ENCODE assay signal across 14 cellular contexts in the genomic region with DNA sequence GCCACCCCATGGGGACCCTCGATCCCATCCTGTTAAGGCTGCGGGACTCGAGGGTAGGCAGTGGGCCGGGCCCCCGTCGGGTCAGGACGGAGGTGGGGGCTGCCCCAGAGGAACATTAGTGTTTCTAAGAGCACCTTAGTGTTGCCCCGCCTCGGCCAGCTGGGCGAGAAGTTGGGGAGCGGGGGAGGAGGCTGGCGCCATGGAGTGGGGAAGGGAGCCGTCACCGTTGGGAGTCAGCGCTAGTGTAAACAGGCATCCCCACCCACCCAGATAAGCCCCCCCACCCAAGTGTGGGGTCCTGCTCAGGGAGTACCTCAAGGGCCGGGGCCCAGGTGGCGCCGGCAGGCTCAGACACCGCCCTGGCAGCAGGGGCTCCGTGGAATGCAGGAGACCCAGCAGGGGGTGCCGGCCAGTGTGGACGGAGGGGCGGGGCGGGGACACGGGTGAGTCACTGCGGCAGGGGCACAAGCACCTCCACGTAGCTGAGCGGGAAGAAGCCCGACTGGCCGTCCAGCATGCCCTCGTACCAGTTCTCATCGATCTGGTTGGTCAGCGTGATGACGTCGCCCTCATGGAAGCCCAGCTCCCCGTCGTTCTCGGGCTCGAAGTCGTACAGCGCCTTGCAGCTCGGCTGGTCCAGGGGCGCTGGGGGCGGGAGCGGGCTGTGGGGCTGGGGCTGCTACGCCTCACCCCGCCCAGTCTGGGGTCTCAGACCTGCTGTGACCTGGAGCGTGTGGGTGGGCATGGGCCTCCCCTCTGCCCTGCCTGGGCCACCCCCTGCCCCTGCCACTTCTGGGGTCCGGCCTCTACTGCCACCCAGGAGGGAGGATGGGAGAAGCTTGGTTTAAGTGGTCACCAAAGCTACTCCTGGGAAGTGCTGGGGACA. TPM values are rescaled to one million over a fixed set of nuclear protein-coding genes. Genes with fewer than 3 reads are reported as not detected.
DNase-seq lines count a peak whose midpoint lies in the region; ATAC-seq, FAIRE-seq and TF ChIP-seq lines count a peak whose summit lies in the region.
"Had no signal": no experiment of that assay in that cellular context is flagged by ENCODE, and none has a peak within 500 bp of the region (broad histone marks: within the 10 kb centered on the region; RNA-seq: fewer than 3 reads in every experiment).

No MANE protein-coding gene starts in this region.

- ATAC-seq in A549: no peak; a peak in 1 of 6 replicates
- no peak for ATAC-seq in GM21717 (IDR thresholded peaks at IDR 0.05; ENCODE audit: unreplicated experiment)
- ATAC-seq in GM21737 (IDR thresholded peaks at IDR 0.05; ENCODE audit: unreplicated experiment): no peak
- ATAC-seq in HG03457 (IDR thresholded peaks at IDR 0.05; ENCODE audit: unreplicated experiment): no peak

- no peak overlapping the region for H3K9ac ChIP-seq in HUES64 (ENCODE audit: low read depth, low read length)
- H3K9ac ChIP-seq in H1 (replicated peaks in 1 of 4; ENCODE audit: extremely low read depth in 1 of 4, low read depth in 3 of 4, low read length in 3 of 4): no peak overlapping the region

- H3K4me3 ChIP-seq in A549 (no peak overlapping the region), HUES64 (ENCODE audit: low read length) (no peak overlapping the region), H1 (ENCODE audit: extremely low read depth in 1 of 4, insufficient read depth in 2 of 4, low read depth in 3 of 4, low read length in 4 of 4) (no peak overlapping the region)
- H3K4me3 ChIP-seq: SK-N-MC had no signal

- H3K9me3 ChIP-seq in A549 (no peaks in the 10 kb centered on the region), HUES64 (ENCODE audit: insufficient read depth, low read depth, low read length) (no peaks in the 10 kb centered on the region), H1 (ENCODE audit: insufficient read depth in 2 of 2, low read depth in 1 of 2, low read length in 1 of 2) (no peaks in the 10 kb centered on the region)

- H3K79me1 ChIP-seq in H1 (ENCODE audit: low read depth, low read length): 0 out of 2 replicates have a peak, but pooled peaks cover 2% of the 10 kb centered on the region

- H3K4me1 ChIP-seq in A549 (peaks cover 14% of the 10 kb centered on the region), HUES64 (ENCODE audit: insufficient read depth, low read length) (no peaks in the 10 kb centered on the region), H1 (replicated peaks in 1 of 4; ENCODE audit: control insufficient read depth in 3 of 4, insufficient read depth in 4 of 4, low read length in 3 of 4) (peaks cover 0 to 12% (median 2%) of the 10 kb centered on the region in 4 experiments; a peak in 2 of 7 replicates)

- no peak overlapping the region for H2BK20ac ChIP-seq in H1 (ENCODE audit: low read length)

- TF ChIP-seq POLR2A in A549 (IDR thresholded peaks at IDR 0.05; ENCODE audit: low read length) (no peak), H1 (IDR thresholded peaks at IDR 0.05; ENCODE audit: control extremely low read depth in 1 of 2, low read depth in 2 of 2, low read length in 2 of 2) (peak; percentile 6 to 48; a peak in 2 of 3 replicates)

- no peaks in the 10 kb centered on the region for H3K23me2 ChIP-seq in H1 (ENCODE audit: low read depth, low read length)

- no peak overlapping the region for H4K91ac ChIP-seq in H1 (replicated peaks; ENCODE audit: insufficient read length, low read length)

- FAIRE-seq in A549 (lab: Jason Lieb, UNC) (no peak), H1 (lab: Jason Lieb, UNC) (no peak)
- FAIRE-seq: G401.6, HTR-8/SVneo had no signal

- H2BK12ac ChIP-seq in H1 (ENCODE audit: low read depth, low read length): no peak overlapping the region; the same call in 1 of the 2 replicates

- 91% methylated on average over 13 of the region's 49 CpGs for WGBS in A549 (ENCODE audit: missing lambda C conversion rate)
- WGBS in HUES64: 84% methylated on average over 46 of the region's 49 CpGs
- 90% methylated on average over 29 of the region's 49 CpGs; no CpG with 5 or more reads in 1 of the 2 experiments for WGBS in H1 (ENCODE audit: extremely low coverage in 1 of 2, insufficient coverage in 1 of 2, insufficient read length in 1 of 2, insufficient replicate concordance in 2 of 2, low coverage in 1 of 2, low lambda C conversion rate in 2 of 2, missing lambda C conversion rate in 1 of 2), 2 experiments

- peaks cover 12 to 28% of the 10 kb centered on the region in 2 experiments for H4K20me1 ChIP-seq in H1 (replicated peaks in 1 of 2; ENCODE audit: control insufficient read depth in 1 of 2, insufficient read depth in 2 of 2, low read length in 2 of 2)

- H2BK15ac ChIP-seq in H1 (ENCODE audit: low read length): no peak overlapping the region

- TF ChIP-seq RAD21 in A549 (conservative IDR thresholded peaks at IDR 0.05 in 1 of 2, IDR thresholded peaks at IDR 0.05 in 1 of 2): no peak
- TF ChIP-seq RAD21 in H1 (IDR thresholded peaks at IDR 0.05 in 1 of 2, conservative IDR thresholded peaks at IDR 0.05 in 1 of 2; ENCODE audit: low read depth in 2 of 2, low read length in 2 of 2): no peak

- no peak overlapping the region for H3K14ac ChIP-seq in H1 (ENCODE audit: insufficient read length)

- CTCF ChIA-PET in A549 (lab: Yijun Ruan, JAX) (interaction anchor here (0.9 to 6.2 kb wide), 6 partner anchors 8 to 40 kb away, joined by 3 to 51 read pairs (median 10); a partner anchor contains a TSS), H1 (lab: Charles Lee; ENCODE audit: partially characterized antibody) (interaction anchor here (0.7 to 4.4 kb wide), 8 partner anchors 8 to 93 kb away, joined by 3 to 42 read pairs (median 4); a partner anchor contains a TSS)

- H3K27me3 Mint-ChIP-seq in neural crest cell (ENCODE audit: low read depth): peaks cover 8% of the 10 kb centered on the region

- H2AFZ ChIP-seq in H1 (ENCODE audit: low read length): no peak overlapping the region

- peaks cover 5% of the 10 kb centered on the region for H3K4me1 Mint-ChIP-seq in neural crest cell

- H3K9me3 Mint-ChIP-seq in neural crest cell: no peaks in the 10 kb centered on the region

- TF ChIP-seq CTCF in A549 (IDR thresholded peaks at IDR 0.05): no peak
- TF ChIP-seq CTCF in H1 (IDR thresholded peaks at IDR 0.05; ENCODE audit: control extremely low read depth in 1 of 3, insufficient read depth in 1 of 3, low read depth in 1 of 3, low read length in 3 of 3): no peak
- TF ChIP-seq CTCF in neural crest cell (conservative IDR thresholded peaks at IDR 0.05): no peak

- POLR2A ChIA-PET in A549 (lab: Yijun Ruan, JAX): no interaction called here
- POLR2A ChIA-PET in H1 (lab: Charles Lee; ENCODE audit: partially characterized antibody): interaction anchor here (0.7 to 13.0 kb wide), 10 partner anchors 9 to 74 kb away, joined by 3 to 72 read pairs (median 6); a partner anchor contains a TSS

- H3K27ac ChIP-seq in A549 (peak overlapping the region in 1 of 2 experiments; percentile 67; a peak in 2 of 6 replicates), HUES64 (ENCODE audit: low read depth, low read length) (peak overlapping the region; percentile 56; the same call in 1 of the 2 replicates), H1 (ENCODE audit: low read depth, low read length) (no peak overlapping the region)
- H3K27ac ChIP-seq: SK-N-MC had no signal

- no peaks in the 10 kb centered on the region for H3K27me3 ChIP-seq in HUES64 (ENCODE audit: insufficient read depth, low read length)
- no peaks in the 10 kb centered on the region for H3K27me3 ChIP-seq in H1 (replicated peaks in 1 of 4; ENCODE audit: control insufficient read depth in 3 of 4, extremely low read depth in 1 of 4, insufficient read depth in 3 of 4, low read length in 3 of 4)

- peaks cover 2% of the 10 kb centered on the region for H3K36me3 Mint-ChIP-seq in neural crest cell (ENCODE audit: low read depth)

- no peak overlapping the region for H4K5ac ChIP-seq in H1 (ENCODE audit: insufficient read length, low read depth, low read length)

- 0 out of 2 replicates have a peak overlapping the region, but pooled peaks have one; percentile 12 for H2BK5ac ChIP-seq in H1 (ENCODE audit: low read depth, low read length)

- peak in 1 of 2 experiments; percentile 33 for DNase-seq in A549 (ENCODE audit: low read depth in 1 of 2, low spot score in 1 of 2)
- no peak for DNase-seq in H1 (ENCODE audit: low read depth in 1 of 2, low spot score in 2 of 2)
- no peak for DNase-seq in neural crest cell (ENCODE audit: low read depth, low spot score)
- DNase-seq in hypothalamus (lab: John Stamatoyannopoulos, UW): no peak
- DNase-seq: activated T-cell treated with anti-CD3 and anti-CD28 coated beads, Interleukin-2, amount 50 U/mL, for 48 hours; COR-L47; NCI-H446 had no signal

- no peak overlapping the region for H3K23ac ChIP-seq in H1 (ENCODE audit: insufficient read length)

- H3K4me3 Mint-ChIP-seq in neural crest cell: peak overlapping the region; percentile 66

- H3K4me2 ChIP-seq in A549: no peak overlapping the region
- H3K4me2 ChIP-seq in H1 (ENCODE audit: insufficient read depth in 1 of 2, low read depth in 2 of 2, low read length in 2 of 2): no peak overlapping the region

- no peak overlapping the region for H3K56ac ChIP-seq in H1 (replicated peaks; ENCODE audit: insufficient read length, low read depth, low read length)

- peak overlapping the region; percentile 36 for H4K8ac ChIP-seq in H1 (ENCODE audit: extremely low read depth, insufficient read depth, low read length)

- no peak overlapping the region for H3K4ac ChIP-seq in H1 (replicated peaks; ENCODE audit: insufficient read length, low read depth, low read length)

- no peak overlapping the region for H2AK5ac ChIP-seq in H1 (ENCODE audit: low read depth, low read length)

- peaks cover 55% of the 10 kb centered on the region for H3K36me3 ChIP-seq in HUES64 (ENCODE audit: insufficient read depth, low read length)
- peaks cover 8 to 16% (median 14%) of the 10 kb centered on the region in 4 experiments; a peak in 6 of 8 replicates for H3K36me3 ChIP-seq in H1 (ENCODE audit: control insufficient read depth in 2 of 4, insufficient read depth in 4 of 4, low read length in 3 of 4)

- H2BK120ac ChIP-seq in H1 (replicated peaks; ENCODE audit: low read depth, low read length): no peak overlapping the region

- H3K79me2 ChIP-seq in H1 (ENCODE audit: control insufficient read depth in 1 of 2, insufficient read depth in 2 of 2, low read length in 2 of 2): no peaks in the 10 kb centered on the region

- H3K27ac Mint-ChIP-seq in neural crest cell (ENCODE audit: unreplicated experiment): no peak overlapping the region

- no peak overlapping the region for H3K18ac ChIP-seq in H1 (ENCODE audit: extremely low read depth, low read length)

- TF ChIP-seq EP300 in A549 (IDR thresholded peaks at IDR 0.05) (no peak), H1 (IDR thresholded peaks at IDR 0.05; ENCODE audit: borderline replicate concordance in 1 of 2, low read depth in 2 of 2, low read length in 2 of 2) (no peak)

RNA-seq across cellular contexts. Expression of a gene that starts 18.0 kb away (rescaled TPM):
- polyA plus RNA-seq in A549 (2011; rRNA removed) (3.5 and 4.0 TPM in 2 replicates), A549 (2017; fragmentation: RNase III; extraction: RNeasy Plus Mini Kit Qiagen cat#74134 plus additional on column Dnase treatment) (11.4 to 15.2 TPM (median 14.5 TPM) in 3 replicates), H1 (2011; rRNA removed) (22.9 and 31.6 TPM in 2 replicates)
- 7.7 and 8.5 TPM in 2 replicates for polyA plus RNA-seq in A549 (2012; cell fraction: cytosol; rRNA removed)
- 8.4 and 9.9 TPM in 2 replicates for polyA plus RNA-seq in A549 (2012; cell fraction: nucleus; rRNA removed)
- 3.9 and 8.5 TPM in 2 replicates for polyA minus RNA-seq in A549 (2011; rRNA and poly(A)+ RNA removed)
- 22.9 TPM for polyA plus RNA-seq in HUES64 (2013, experiment 1 of 2)
- 19.0 TPM for polyA plus RNA-seq in HUES64 (2013, experiment 2 of 2)
- total RNA-seq in H1 (2021; fragmentation: NEBNext Ultra II Directional; extraction: Animal tissue kit (Norgen Biotek cat#: 25700)): 24.2 and 27.7 TPM in 2 replicates
- 25.7 TPM for polyA plus RNA-seq in H1 (2011; cell fraction: cytosol; rRNA removed)
- 32.1 TPM for polyA plus RNA-seq in H1 (2011; cell fraction: nucleus; rRNA removed)
- polyA plus RNA-seq in H1 (2012, experiment 1 of 2): 15.1 to 38.3 TPM (median 35.6 TPM) in 4 replicates
- 21.6 TPM for polyA plus RNA-seq in H1 (2012, experiment 2 of 2)
- 15.0 TPM for polyA plus RNA-seq in H1 (2013, experiment 1 of 2)
- polyA plus RNA-seq in H1 (2013, experiment 2 of 2): 12.4 TPM
- 10.8 and 12.6 TPM in 2 replicates for polyA minus RNA-seq in H1 (2011; rRNA and poly(A)+ RNA removed)
- 13.0 TPM for polyA minus RNA-seq in H1 (2011; cell fraction: cytosol; rRNA and poly(A)+ RNA removed)
- polyA minus RNA-seq in H1 (2011; cell fraction: nucleus; rRNA and poly(A)+ RNA removed): 15.3 TPM
- total RNA-seq in neural crest cell: 45.3 and 45.6 TPM in 2 replicates

RNA-seq across cellular contexts. Expression of a gene that starts 22.8 kb away (rescaled TPM):
- 0.19 and 0.25 TPM in 2 replicates for polyA plus RNA-seq in A549 (2011; rRNA removed)
- polyA plus RNA-seq in A549 (2012; cell fraction: cytosol; rRNA removed): 0.14 and 0.19 TPM in 2 replicates
- 0.16 and 0.47 TPM in 2 replicates for polyA plus RNA-seq in A549 (2012; cell fraction: nucleus; rRNA removed)
- 0.29 TPM in 1 of 3 replicates, not detected in the others for polyA plus RNA-seq in A549 (2017; fragmentation: RNase III; extraction: RNeasy Plus Mini Kit Qiagen cat#74134 plus additional on column Dnase treatment)
- polyA minus RNA-seq in A549 (2011; rRNA and poly(A)+ RNA removed): not detected in 2 replicates
- polyA plus RNA-seq in HUES64 (2013, experiment 1 of 2): 9.6 TPM
- polyA plus RNA-seq in HUES64 (2013, experiment 2 of 2): 10.1 TPM
- total RNA-seq in H1 (2021; fragmentation: NEBNext Ultra II Directional; extraction: Animal tissue kit (Norgen Biotek cat#: 25700)): 15.3 and 18.1 TPM in 2 replicates
- 33.6 and 37.3 TPM in 2 replicates for polyA plus RNA-seq in H1 (2011; rRNA removed)
- polyA plus RNA-seq in H1 (2011; cell fraction: cytosol; rRNA removed): 39.4 TPM
- polyA plus RNA-seq in H1 (2011; cell fraction: nucleus; rRNA removed): 33.5 TPM
- 21.5 to 32.2 TPM (median 25.1 TPM) in 4 replicates for polyA plus RNA-seq in H1 (2012, experiment 1 of 2)
- 30.2 TPM for polyA plus RNA-seq in H1 (2012, experiment 2 of 2)
- 18.5 TPM for polyA plus RNA-seq in H1 (2013, experiment 1 of 2)
- polyA plus RNA-seq in H1 (2013, experiment 2 of 2): 19.0 TPM
- 11.4 and 11.9 TPM in 2 replicates for polyA minus RNA-seq in H1 (2011; rRNA and poly(A)+ RNA removed)
- 12.0 TPM for polyA minus RNA-seq in H1 (2011; cell fraction: cytosol; rRNA and poly(A)+ RNA removed)
- 8.0 TPM for polyA minus RNA-seq in H1 (2011; cell fraction: nucleus; rRNA and poly(A)+ RNA removed)
- total RNA-seq in neural crest cell: 4.1 and 5.0 TPM in 2 replicates

RNA-seq across cellular contexts. Expression of a gene that starts 39.0 kb away (rescaled TPM):
- polyA plus RNA-seq in A549 (2011; rRNA removed) (18.2 and 20.1 TPM in 2 replicates), A549 (2017; fragmentation: RNase III; extraction: RNeasy Plus Mini Kit Qiagen cat#74134 plus additional on column Dnase treatment) (34.7 to 36.0 TPM (median 35.1 TPM) in 3 replicates), H1 (2011; rRNA removed) (81.5 and 120 TPM in 2 replicates)
- polyA plus RNA-seq in A549 (2012; cell fraction: cytosol; rRNA removed): 61.4 and 83.2 TPM in 2 replicates
- 59.4 and 68.5 TPM in 2 replicates for polyA plus RNA-seq in A549 (2012; cell fraction: nucleus; rRNA removed)
- 9.7 and 18.8 TPM in 2 replicates for polyA minus RNA-seq in A549 (2011; rRNA and poly(A)+ RNA removed)
- 79.1 TPM for polyA plus RNA-seq in HUES64 (2013, experiment 1 of 2)
- polyA plus RNA-seq in HUES64 (2013, experiment 2 of 2): 76.6 TPM
- 102 TPM in 2 replicates for total RNA-seq in H1 (2021; fragmentation: NEBNext Ultra II Directional; extraction: Animal tissue kit (Norgen Biotek cat#: 25700))
- polyA plus RNA-seq in H1 (2011; cell fraction: cytosol; rRNA removed): 72.0 TPM
- polyA plus RNA-seq in H1 (2011; cell fraction: nucleus; rRNA removed): 90.4 TPM
- 57.4 to 81.4 TPM (median 79.5 TPM) in 4 replicates for polyA plus RNA-seq in H1 (2012, experiment 1 of 2)
- 84.4 TPM for polyA plus RNA-seq in H1 (2012, experiment 2 of 2)
- 86.5 TPM for polyA plus RNA-seq in H1 (2013, experiment 1 of 2)
- polyA plus RNA-seq in H1 (2013, experiment 2 of 2): 87.7 TPM
- 18.0 and 18.8 TPM in 2 replicates for polyA minus RNA-seq in H1 (2011; rRNA and poly(A)+ RNA removed)
- polyA minus RNA-seq in H1 (2011; cell fraction: cytosol; rRNA and poly(A)+ RNA removed): 40.1 TPM
- polyA minus RNA-seq in H1 (2011; cell fraction: nucleus; rRNA and poly(A)+ RNA removed): 27.2 TPM
- 85.9 and 95.3 TPM in 2 replicates for total RNA-seq in neural crest cell

RNA-seq across cellular contexts. Expression of a gene that starts 41.0 kb away (rescaled TPM):
- polyA plus RNA-seq in A549 (2011; rRNA removed) (11.7 and 15.6 TPM in 2 replicates), A549 (2017; fragmentation: RNase III; extraction: RNeasy Plus Mini Kit Qiagen cat#74134 plus additional on column Dnase treatment) (24.7 to 28.0 TPM (median 27.0 TPM) in 3 replicates), H1 (2011; rRNA removed) (122 and 190 TPM in 2 replicates)
- polyA plus RNA-seq in A549 (2012; cell fraction: cytosol; rRNA removed): 44.7 and 63.7 TPM in 2 replicates
- 92.1 and 129 TPM in 2 replicates for polyA plus RNA-seq in A549 (2012; cell fraction: nucleus; rRNA removed)
- 12.2 and 12.9 TPM in 2 replicates for polyA minus RNA-seq in A549 (2011; rRNA and poly(A)+ RNA removed)
- 70.0 TPM for polyA plus RNA-seq in HUES64 (2013, experiment 1 of 2)
- polyA plus RNA-seq in HUES64 (2013, experiment 2 of 2): 65.6 TPM
- 146 and 147 TPM in 2 replicates for total RNA-seq in H1 (2021; fragmentation: NEBNext Ultra II Directional; extraction: Animal tissue kit (Norgen Biotek cat#: 25700))
- 126 TPM for polyA plus RNA-seq in H1 (2011; cell fraction: cytosol; rRNA removed)
- 306 TPM for polyA plus RNA-seq in H1 (2011; cell fraction: nucleus; rRNA removed)
- polyA plus RNA-seq in H1 (2012, experiment 1 of 2): 88.0 to 134 TPM (median 124 TPM) in 4 replicates
- 49.9 TPM for polyA plus RNA-seq in H1 (2012, experiment 2 of 2)
- 98.3 TPM for polyA plus RNA-seq in H1 (2013, experiment 1 of 2)
- polyA plus RNA-seq in H1 (2013, experiment 2 of 2): 96.0 TPM
- polyA minus RNA-seq in H1 (2011; rRNA and poly(A)+ RNA removed): 58.2 and 63.1 TPM in 2 replicates
- polyA minus RNA-seq in H1 (2011; cell fraction: cytosol; rRNA and poly(A)+ RNA removed): 94.8 TPM
- polyA minus RNA-seq in H1 (2011; cell fraction: nucleus; rRNA and poly(A)+ RNA removed): 110 TPM
- 117 and 120 TPM in 2 replicates for total RNA-seq in neural crest cell

RNA-seq across cellular contexts. Expression of a gene that starts 57.0 kb away (rescaled TPM):
- polyA plus RNA-seq in A549 (2011; rRNA removed): 3.3 and 3.5 TPM in 2 replicates
- polyA plus RNA-seq in A549 (2012; cell fraction: cytosol; rRNA removed): 11.5 and 16.8 TPM in 2 replicates
- polyA plus RNA-seq in A549 (2012; cell fraction: nucleus; rRNA removed): 28.8 and 36.1 TPM in 2 replicates
- polyA plus RNA-seq in A549 (2017; fragmentation: RNase III; extraction: RNeasy Plus Mini Kit Qiagen cat#74134 plus additional on column Dnase treatment): 10.4 to 13.2 TPM (median 12.8 TPM) in 3 replicates
- polyA minus RNA-seq in A549 (2011; rRNA and poly(A)+ RNA removed): 3.4 and 8.0 TPM in 2 replicates
- polyA plus RNA-seq in HUES64 (2013, experiment 1 of 2): 42.7 TPM
- 44.6 TPM for polyA plus RNA-seq in HUES64 (2013, experiment 2 of 2)
- 54.8 and 58.8 TPM in 2 replicates for total RNA-seq in H1 (2021; fragmentation: NEBNext Ultra II Directional; extraction: Animal tissue kit (Norgen Biotek cat#: 25700))
- polyA plus RNA-seq in H1 (2011; rRNA removed): 181 and 194 TPM in 2 replicates
- 135 TPM for polyA plus RNA-seq in H1 (2011; cell fraction: cytosol; rRNA removed)
- polyA plus RNA-seq in H1 (2011; cell fraction: nucleus; rRNA removed): 150 TPM
- 50.5 to 86.8 TPM (median 84.0 TPM) in 4 replicates for polyA plus RNA-seq in H1 (2012, experiment 1 of 2)
- 95.6 TPM for polyA plus RNA-seq in H1 (2012, experiment 2 of 2)
- 46.1 TPM for polyA plus RNA-seq in H1 (2013, experiment 1 of 2)
- polyA plus RNA-seq in H1 (2013, experiment 2 of 2): 42.6 TPM
- 26.0 and 38.0 TPM in 2 replicates for polyA minus RNA-seq in H1 (2011; rRNA and poly(A)+ RNA removed)
- 40.8 TPM for polyA minus RNA-seq in H1 (2011; cell fraction: cytosol; rRNA and poly(A)+ RNA removed)
- polyA minus RNA-seq in H1 (2011; cell fraction: nucleus; rRNA and poly(A)+ RNA removed): 25.0 TPM
- 51.9 and 53.5 TPM in 2 replicates for total RNA-seq in neural crest cell
